ENCODE assay signal across 29 cellular contexts in genomic region chr1:243885806-243886205, GRCh38.
"Had no signal": no experiment of that assay in that cellular context is flagged by ENCODE, and none has a peak within 500 bp of the region (broad histone marks: within the 10 kb centered on the region; RNA-seq: fewer than 3 reads in every experiment).

No MANE protein-coding gene starts in this region.

- H3K4me3 Mint-ChIP-seq: stimulated activated effector memory CD8-positive, alpha-beta T cell treated with anti-CD3 and anti-CD28 coated beads, Interleukin-12 subunit alpha, Interleukin-12 subunit beta, amount 100 ng/mL, for 72 hours; stimulated activated memory B cell treated with anti-CD40 and anti-IgM and Interleukin-4, amounts not matched to agents 10 μg/mL and 1 μg/mL and 100 μg/mL, for 72 hours; stimulated activated naive B cell treated with anti-CD40 and anti-IgM and Interleukin-4, amounts not matched to agents 10 μg/mL and 1 μg/mL and 100 μg/mL, for 72 hours; stimulated activated naive CD8-positive, alpha-beta T cell treated with anti-CD3 and anti-CD28 coated beads, Interleukin-15, amount 100 ng/mL, for 72 hours; stimulated activated naive CD8-positive, alpha-beta T cell treated with anti-CD3 and anti-CD28 coated beads, Interleukin-15, Interleukin-2, amounts not matched to agents 100 ng/mL and 50 ng/mL, for 24 hours; type B pancreatic cell had no signal

- H3K4me3 ChIP-seq: stomach, suprapubic skin, testis, thoracic aorta, thyroid gland, tibial artery, tibial nerve, transverse colon, upper lobe of left lung, upper lobe of right lung, uterus, vagina had no signal

- ATAC-seq: stimulated activated effector memory CD8-positive, alpha-beta T cell treated with anti-CD3 and anti-CD28 coated beads, Interleukin-12 subunit alpha, Interleukin-12 subunit beta, amount 100 ng/mL, for 72 hours; stimulated activated memory B cell treated with anti-CD40 and anti-IgM and Interleukin-4, amounts not matched to agents 10 μg/mL and 1 μg/mL and 100 μg/mL, for 72 hours; stimulated activated naive B cell treated with anti-CD40 and anti-IgM and Interleukin-4, amounts not matched to agents 10 μg/mL and 1 μg/mL and 100 μg/mL, for 72 hours; stimulated activated naive CD8-positive, alpha-beta T cell treated with anti-CD3 and anti-CD28 coated beads, Interleukin-15, amount 100 ng/mL, for 72 hours; stimulated activated naive CD8-positive, alpha-beta T cell treated with anti-CD3 and anti-CD28 coated beads, Interleukin-15, Interleukin-2, amounts not matched to agents 100 U/mL and 50 U/mL, for 24 hours; upper lobe of right lung had no signal

- H3K4me1 Mint-ChIP-seq: stimulated activated memory B cell treated with anti-CD40 and anti-IgM and Interleukin-4, amounts not matched to agents 10 μg/mL and 1 μg/mL and 100 μg/mL, for 72 hours; stimulated activated naive B cell treated with anti-CD40 and anti-IgM and Interleukin-4, amounts not matched to agents 10 μg/mL and 1 μg/mL and 100 μg/mL, for 72 hours; stimulated activated naive CD8-positive, alpha-beta T cell treated with anti-CD3 and anti-CD28 coated beads, Interleukin-15, amount 100 ng/mL, for 72 hours had no signal

- H3K27me3 Mint-ChIP-seq: stimulated activated naive CD8-positive, alpha-beta T cell treated with anti-CD3 and anti-CD28 coated beads, Interleukin-15, Interleukin-2, amounts not matched to agents 100 ng/mL and 50 ng/mL, for 24 hours had no signal

- H3K27ac Mint-ChIP-seq: stimulated activated effector memory CD8-positive, alpha-beta T cell treated with anti-CD3 and anti-CD28 coated beads, Interleukin-12 subunit alpha, Interleukin-12 subunit beta, amount 100 ng/mL, for 72 hours; stimulated activated memory B cell treated with anti-CD40 and anti-IgM and Interleukin-4, amounts not matched to agents 10 μg/mL and 1 μg/mL and 100 μg/mL, for 72 hours; stimulated activated naive B cell treated with anti-CD40 and anti-IgM and Interleukin-4, amounts not matched to agents 10 μg/mL and 1 μg/mL and 100 μg/mL, for 72 hours; stimulated activated naive CD8-positive, alpha-beta T cell treated with anti-CD3 and anti-CD28 coated beads, Interleukin-15, amount 100 ng/mL, for 72 hours; stimulated activated naive CD8-positive, alpha-beta T cell treated with anti-CD3 and anti-CD28 coated beads, Interleukin-15, Interleukin-2, amounts not matched to agents 100 ng/mL and 50 ng/mL, for 24 hours; type B pancreatic cell had no signal

- H3K36me3 ChIP-seq: stomach, suprapubic skin, thoracic aorta, thyroid gland, tibial artery, tibial nerve, transverse colon, upper lobe of left lung, upper lobe of right lung, uterus, vagina had no signal

- H3K9me3 ChIP-seq: stomach, suprapubic skin, testis, thoracic aorta, thyroid gland, tibial artery, tibial nerve, transverse colon, upper lobe of left lung, upper lobe of right lung, uterus, vagina had no signal

- H3K27me3 ChIP-seq: suprapubic skin, testis, thyroid gland, tibial artery, tibial nerve, transverse colon, upper lobe of left lung, upper lobe of right lung, uterus, vagina had no signal

- DNase-seq: stimulated activated CD4-positive, alpha-beta T cell treated with anti-CD3 and anti-CD28 coated beads, Interleukin-2, amount 100 ng/mL, for 48 hours; stimulated activated CD4-positive, alpha-beta T cell treated with anti-CD3 and anti-CD28 coated beads, Interleukin-4, amount 100 ng/mL, for 1 hour; stimulated activated CD4-positive, alpha-beta T cell treated with anti-CD3 and anti-CD28 coated beads, Interleukin-4, amount 100 ng/mL, for 24 hours; stimulated activated CD4-positive, alpha-beta T cell treated with anti-CD3 and anti-CD28 coated beads, Interleukin-4, amount 100 ng/mL, for 4 hours; stimulated activated CD8-positive, alpha-beta memory T cell treated with anti-CD3 and anti-CD28 coated beads, Interleukin-4, amount 100 ng/mL, for 48 hours; stimulated activated naive B cell treated with anti-CD40 and anti-IgM and Interleukin-4, amounts not matched to agents 10 μg/mL and 1 μg/mL and 100 μg/mL, for 72 hours; stimulated activated naive CD4-positive, alpha-beta T cell; stimulated activated naive CD4-positive, alpha-beta T cell treated with Interleukin-2 at 50 U/mL for 16 hours; stimulated activated naive CD8-positive, alpha-beta T cell treated with anti-CD3 and anti-CD28 coated beads, Interleukin-15, amount 100 ng/mL, for 72 hours; stimulated activated naive CD8-positive, alpha-beta T cell treated with anti-CD3 and anti-CD28 coated beads, Interleukin-15, Interleukin-2, amounts not matched to agents 100 U/mL and 50 U/mL, for 24 hours; stomach; substantia nigra; testis; thyroid gland; tibial artery; transverse colon; trophoblast cell; upper lobe of left lung; upper lobe of right lung; uterus had no signal

- FAIRE-seq: urothelium cell line had no signal

- H3K27ac ChIP-seq: stomach, suprapubic skin, testis, thoracic aorta, thyroid gland, tibial artery, tibial nerve, transverse colon, upper lobe of left lung, upper lobe of right lung, uterus, vagina had no signal

- H3K4me1 ChIP-seq: stomach, testis, thyroid gland, transverse colon, upper lobe of left lung, upper lobe of right lung, uterus, vagina had no signal

- H3K36me3 Mint-ChIP-seq: stimulated activated effector memory CD8-positive, alpha-beta T cell treated with anti-CD3 and anti-CD28 coated beads, Interleukin-12 subunit alpha, Interleukin-12 subunit beta, amount 100 ng/mL, for 72 hours; stimulated activated memory B cell treated with anti-CD40 and anti-IgM and Interleukin-4, amounts not matched to agents 10 μg/mL and 1 μg/mL and 100 μg/mL, for 72 hours; stimulated activated naive B cell treated with anti-CD40 and anti-IgM and Interleukin-4, amounts not matched to agents 10 μg/mL and 1 μg/mL and 100 μg/mL, for 72 hours; type B pancreatic cell had no signal
